14 cellular contexts compared by ENCODE assay signal in genomic region chr16:84663433-84664101, GRCh38. TPM values are rescaled to one million over a fixed set of nuclear protein-coding genes. Genes with fewer than 3 reads are reported as not detected.
A peak's percentile ranks its signal among the peaks of the same experiment; 100 is the strongest.
DNase-seq lines count a peak whose midpoint lies in the region; ATAC-seq lines count a peak whose summit lies in the region.
"Had no signal": no experiment of that assay in that cellular context is flagged by ENCODE, and none has a peak within 500 bp of the region (broad histone marks: within the 10 kb centered on the region; RNA-seq: fewer than 3 reads in every experiment).

No MANE protein-coding gene starts in this region.

- no peak overlapping the region for H3K27ac Mint-ChIP-seq in activated CD8-positive, alpha-beta T cell treated with anti-CD3 and anti-CD28 coated beads, Interleukin-2, amount 10 ng/mL, durations not matched to agents 7 days and 5 days
- H3K27ac Mint-ChIP-seq: brain had no signal

- intact Hi-C loops in sciatic nerve (cut with DNase I), result no loop called here

- peaks cover 44% of the 10 kb centered on the region for H3K36me3 Mint-ChIP-seq in activated CD8-positive, alpha-beta T cell treated with anti-CD3 and anti-CD28 coated beads, Interleukin-2, amount 10 ng/mL, durations not matched to agents 7 days and 5 days (ENCODE audit: low read depth)

- DNase-seq in sciatic nerve (ENCODE audit: low spot score), result no peak
- DNase-seq in NCI-H774 (lab: John Stamatoyannopoulos, UW), result no peak
- no peak for DNase-seq in stimulated activated CD8-positive, alpha-beta memory T cell treated with anti-CD3 and anti-CD28 coated beads, Interleukin-4, amount 100 ng/mL, for 48 hours
- DNase-seq in activated CD8-positive, alpha-beta T cell treated with anti-CD3 and anti-CD28 coated beads, Interleukin-2, amount 10 ng/mL, durations not matched to agents 7 days and 5 days, result no peak
- DNase-seq: activated T-cell treated with anti-CD3 and anti-CD28 coated beads for 4 hours, DND-41, H7, KBM-7, NCI-H524 treated with DMSO at 0.1 percent for 48 hours, T-helper 9 cell had no signal

- POLR2A ChIA-PET in activated CD8-positive, alpha-beta T cell treated with anti-CD3 and anti-CD28 coated beads, Interleukin-2, amount 10 ng/mL, durations not matched to agents 7 days and 5 days (lab: Charles Lee), result no interaction called here

- peaks cover 19% of the 10 kb centered on the region for H3K4me1 Mint-ChIP-seq in activated CD8-positive, alpha-beta T cell treated with anti-CD3 and anti-CD28 coated beads, Interleukin-2, amount 10 ng/mL, durations not matched to agents 7 days and 5 days (ENCODE audit: low read depth)

- CTCF ChIA-PET in activated CD8-positive, alpha-beta T cell treated with anti-CD3 and anti-CD28 coated beads, Interleukin-2, amount 10 ng/mL, durations not matched to agents 7 days and 5 days (lab: Charles Lee), result interaction anchor here (0.7 to 7.4 kb wide), 6 partner anchors 9 to 75 kb away, joined by 3 to 42 read pairs (median 6); no protein-coding TSS in a partner anchor

- ATAC-seq in GM18907 (IDR thresholded peaks at IDR 0.05; ENCODE audit: unreplicated experiment) (peak; percentile 78), GM21723 (IDR thresholded peaks at IDR 0.05; ENCODE audit: unreplicated experiment) (peak; percentile 84), HG03460 (IDR thresholded peaks at IDR 0.05; ENCODE audit: unreplicated experiment) (peak; percentile 82), sciatic nerve (peak; percentile 39)
- ATAC-seq in activated CD8-positive, alpha-beta T cell treated with anti-CD3 and anti-CD28 coated beads, Interleukin-2, amount 10 ng/mL, durations not matched to agents 7 days and 5 days, result no peak

- no peak overlapping the region for H3K4me3 Mint-ChIP-seq in activated CD8-positive, alpha-beta T cell treated with anti-CD3 and anti-CD28 coated beads, Interleukin-2, amount 10 ng/mL, durations not matched to agents 7 days and 5 days
- H3K4me3 Mint-ChIP-seq: brain had no signal

- H3K27me3 Mint-ChIP-seq in activated CD8-positive, alpha-beta T cell treated with anti-CD3 and anti-CD28 coated beads, Interleukin-2, amount 10 ng/mL, durations not matched to agents 7 days and 5 days (ENCODE audit: low read depth), result no peaks in the 10 kb centered on the region
- H3K27me3 Mint-ChIP-seq: brain had no signal

- H3K9me3 Mint-ChIP-seq in activated CD8-positive, alpha-beta T cell treated with anti-CD3 and anti-CD28 coated beads, Interleukin-2, amount 10 ng/mL, durations not matched to agents 7 days and 5 days (ENCODE audit: insufficient read depth), result no peaks in the 10 kb centered on the region
- H3K9me3 Mint-ChIP-seq: brain had no signal

RNA-seq across cellular contexts. Expression of gene KLHL36, which starts 15.3 kb away (rescaled TPM):
- 60.2 TPM for total RNA-seq in sciatic nerve
- 10 to 100 TPM; 31.4 to 32.6 TPM for total RNA-seq in activated CD8-positive, alpha-beta T cell treated with anti-CD3 and anti-CD28 coated beads, Interleukin-2, amount 10 ng/mL, durations not matched to agents 7 days and 5 days

RNA-seq across cellular contexts. Expression of gene USP10, which starts 36.2 kb away (rescaled TPM):
- total RNA-seq in sciatic nerve, result 72.2 TPM
- total RNA-seq in activated CD8-positive, alpha-beta T cell treated with anti-CD3 and anti-CD28 coated beads, Interleukin-2, amount 10 ng/mL, durations not matched to agents 7 days and 5 days, result 10 to 100 TPM; 82.9 to 88.3 TPM

RNA-seq across cellular contexts. Expression of gene COTL1, which starts 45.7 kb away (rescaled TPM):
- total RNA-seq in sciatic nerve, result 77.9 TPM
- total RNA-seq in activated CD8-positive, alpha-beta T cell treated with anti-CD3 and anti-CD28 coated beads, Interleukin-2, amount 10 ng/mL, durations not matched to agents 7 days and 5 days, result 100 to 1,000 TPM; 837 to 887 TPM

Comparison
In these comparisons a context has a peak if more than half of its experiments do, and no peak if none do; other contexts are left out.
1. RNA of gene COTL1, which starts 45.7 kb away (total RNA-seq): 837 to 887 TPM in activated CD8-positive, alpha-beta T cell treated with anti-CD3 and anti-CD28 coated beads, Interleukin-2, amount 10 ng/mL, durations not matched to agents 7 days and 5 days; 77.9 TPM in sciatic nerve (single experiment); every median in the first group is over 10 times any median in the second.